ENCODE assay signal across 8 cellular contexts in genomic region chr17:36592316-36592710, GRCh38. TPM values are rescaled to one million over a fixed set of nuclear protein-coding genes. Genes with fewer than 3 reads are reported as not detected.
DNase-seq lines count a peak whose midpoint lies in the region; ATAC-seq and TF ChIP-seq lines count a peak whose summit lies in the region.

No MANE protein-coding gene starts in this region.

- H3K36me3 Mint-ChIP-seq in GM23338 (ENCODE audit: low read depth): peaks cover 23% of the 10 kb centered on the region
- peaks cover 6% of the 10 kb centered on the region for H3K36me3 Mint-ChIP-seq in natural killer cell treated with Interleukin-12 subunit alpha and Interleukin-12 subunit beta and Interleukin-15 and Interleukin-18, amount 100 ng/mL, for 72 hours

- peaks cover 18% of the 10 kb centered on the region for H3K4me1 Mint-ChIP-seq in GM23338
- peaks cover 28 to 37% of the 10 kb centered on the region in 2 donors for H3K4me1 Mint-ChIP-seq in natural killer cell treated with Interleukin-12 subunit alpha and Interleukin-12 subunit beta and Interleukin-15 and Interleukin-18, amount 100 ng/mL, for 72 hours (ENCODE audit: low read depth in 2 of 2)

- H3K27ac ChIP-seq in GM23338 (ENCODE audit: low read depth) (0 out of 2 replicates have a peak overlapping the region, but pooled peaks have one; percentile 76), SK-N-MC (no peak overlapping the region)

- H3K9me3 ChIP-seq in SK-N-MC (ENCODE audit: low read depth, low read length): no peaks in the 10 kb centered on the region

- H3K27ac Mint-ChIP-seq in GM23338: peak overlapping the region; percentile 92
- no peak overlapping the region for H3K27ac Mint-ChIP-seq in natural killer cell treated with Interleukin-12 subunit alpha and Interleukin-12 subunit beta and Interleukin-15 and Interleukin-18, amount 100 ng/mL, for 72 hours

- peaks cover 14% of the 10 kb centered on the region; the same call in 1 of the 2 replicates for H3F3A ChIP-seq in GM23338 (replicated peaks; ENCODE audit: low read depth)

- DNase-seq in AG08396 (ENCODE audit: low spot score) (peak; percentile 52), GM23338 (ENCODE audit: low spot score) (peak; percentile 78), SK-N-MC (ENCODE audit: low read depth, low spot score) (no peak), epithelial cell of proximal tubule (ENCODE audit: low read depth) (no peak), SIG-M5 treated with dmso at 0.1 percent for 504 hours (lab: John Stamatoyannopoulos, UW; ENCODE audit: unreplicated experiment) (no peak)
- DNase-seq in natural killer cell treated with Interleukin-12 subunit alpha and Interleukin-12 subunit beta and Interleukin-15 and Interleukin-18, amount 100 ng/mL, for 72 hours (ENCODE audit: low spot score): peak; percentile 56

- peak overlapping the region; percentile 89 for H2AFZ ChIP-seq in GM23338

- H3K9ac ChIP-seq in SK-N-MC (ENCODE audit: insufficient read length): peak overlapping the region; percentile 83

- ATAC-seq in GM23338: peak; percentile 70
- ATAC-seq in natural killer cell treated with Interleukin-12 subunit alpha and Interleukin-12 subunit beta and Interleukin-15 and Interleukin-18, amount 100 ng/mL, for 72 hours: peak in 1 of 2 donors; percentile 4
- ATAC-seq in HG03442 (IDR thresholded peaks at IDR 0.05; ENCODE audit: unreplicated experiment): no peak
- ATAC-seq in GM18873 (IDR thresholded peaks at IDR 0.05; ENCODE audit: low FRiP score, unreplicated experiment): no peak

- H3K27me3 ChIP-seq in GM23338 (ENCODE audit: insufficient read depth): no peaks in the 10 kb centered on the region

- H4K20me1 ChIP-seq in GM23338 (replicated peaks; ENCODE audit: insufficient read depth): peaks cover under 1% of the 10 kb centered on the region

- peaks cover 21% of the 10 kb centered on the region for H3K4me1 ChIP-seq in GM23338 (ENCODE audit: insufficient read depth)

- peak overlapping the region; percentile 95 for H3K4me3 ChIP-seq in GM23338
- H3K4me3 ChIP-seq in SK-N-MC: peak overlapping the region; percentile 91
- peak overlapping the region; percentile 68 for H3K4me3 ChIP-seq in epithelial cell of proximal tubule (ENCODE audit: low read depth, low read length)

- H3K4me2 ChIP-seq in GM23338: peak overlapping the region; percentile 92

- H3K9me2 ChIP-seq in GM23338 (ENCODE audit: insufficient read depth): no peaks in the 10 kb centered on the region

- H3K4me3 Mint-ChIP-seq in GM23338: peak overlapping the region; percentile 93
- H3K4me3 Mint-ChIP-seq in natural killer cell treated with Interleukin-12 subunit alpha and Interleukin-12 subunit beta and Interleukin-15 and Interleukin-18, amount 100 ng/mL, for 72 hours: peak overlapping the region; percentile 69

- peaks cover 11% of the 10 kb centered on the region for H3K27me3 Mint-ChIP-seq in GM23338 (ENCODE audit: insufficient read depth, low read depth, poor library complexity)
- no peaks in the 10 kb centered on the region for H3K27me3 Mint-ChIP-seq in natural killer cell treated with Interleukin-12 subunit alpha and Interleukin-12 subunit beta and Interleukin-15 and Interleukin-18, amount 100 ng/mL, for 72 hours

- H3K9me3 Mint-ChIP-seq in GM23338: no peaks in the 10 kb centered on the region
- no peaks in the 10 kb centered on the region for H3K9me3 Mint-ChIP-seq in natural killer cell treated with Interleukin-12 subunit alpha and Interleukin-12 subunit beta and Interleukin-15 and Interleukin-18, amount 100 ng/mL, for 72 hours

- H3K36me3 ChIP-seq in GM23338 (ENCODE audit: insufficient read depth): peaks cover 5% of the 10 kb centered on the region
- H3K36me3 ChIP-seq in SK-N-MC (ENCODE audit: insufficient read depth, low read length): peaks cover 25% of the 10 kb centered on the region

- TF ChIP-seq CTCF in GM23338 (conservative IDR thresholded peaks at IDR 0.05; ENCODE audit: low read depth in 2 of 2): no peak
- no peak for TF ChIP-seq CTCF in epithelial cell of proximal tubule (conservative IDR thresholded peaks at IDR 0.05; ENCODE audit: low read depth, low read length)

- H3K79me2 ChIP-seq in GM23338 (replicated peaks; ENCODE audit: insufficient read depth): peaks cover 21% of the 10 kb centered on the region

TF ChIP-seq in GM23338, 12 proteins besides CTCF, POLR2A, EP300 and RAD21 (continues in another document):
- TF ChIP-seq ZNF114 (CRISPR knock-in tag; IDR thresholded peaks at IDR 0.05): no peak
- peak; percentile 48 for TF ChIP-seq POLR2AphosphoS5 (IDR thresholded peaks at IDR 0.05; ENCODE audit: low read depth)

RNA-seq across cellular contexts. Expression of gene DHRS11, which starts 0.6 kb away (rescaled TPM):
- 36.7 and 39.6 TPM in 2 replicates for total RNA-seq in GM23338 (2014; rRNA removed; shearing (Covaris generic))
- 20.4 and 23.4 TPM in 2 replicates for polyA plus RNA-seq in GM23338 (2016; fragmentation: Nextera tagmentation; extraction: Ambion mirVana)
- total RNA-seq in epithelial cell of proximal tubule: 13.2 and 14.8 TPM in 2 replicates
- total RNA-seq in natural killer cell treated with Interleukin-12 subunit alpha and Interleukin-12 subunit beta and Interleukin-15 and Interleukin-18, amount 100 ng/mL, for 72 hours: 10 to 100 TPM in 1 of 2 donors, 1 to 10 TPM in 1; 5.2 to 16.8 TPM

RNA-seq across cellular contexts. Expression of gene MRM1, which starts 9.1 kb away (rescaled TPM):
- total RNA-seq in GM23338 (2014; rRNA removed; shearing (Covaris generic)): 20.4 and 22.9 TPM in 2 replicates
- 7.6 and 8.4 TPM in 2 replicates for polyA plus RNA-seq in GM23338 (2016; fragmentation: Nextera tagmentation; extraction: Ambion mirVana)
- total RNA-seq in epithelial cell of proximal tubule: 9.1 and 13.7 TPM in 2 replicates
- total RNA-seq in natural killer cell treated with Interleukin-12 subunit alpha and Interleukin-12 subunit beta and Interleukin-15 and Interleukin-18, amount 100 ng/mL, for 72 hours: 10 to 100 TPM; 10.5 to 22.6 TPM

RNA-seq across cellular contexts. Expression of gene GGNBP2, which starts 47.6 kb away (rescaled TPM):
- 37.9 and 41.2 TPM in 2 replicates for total RNA-seq in GM23338 (2014; rRNA removed; shearing (Covaris generic))
- 32.0 and 40.7 TPM in 2 replicates for polyA plus RNA-seq in GM23338 (2016; fragmentation: Nextera tagmentation; extraction: Ambion mirVana)
- total RNA-seq in epithelial cell of proximal tubule: 26.9 and 32.6 TPM in 2 replicates
- 100 to 1,000 TPM; 128 to 130 TPM for total RNA-seq in natural killer cell treated with Interleukin-12 subunit alpha and Interleukin-12 subunit beta and Interleukin-15 and Interleukin-18, amount 100 ng/mL, for 72 hours

RNA-seq across cellular contexts. Expression of gene PIGW, which starts 57.5 kb away (rescaled TPM):
- total RNA-seq in GM23338 (2014; rRNA removed; shearing (Covaris generic)): 15.8 and 17.2 TPM in 2 replicates
- polyA plus RNA-seq in GM23338 (2016; fragmentation: Nextera tagmentation; extraction: Ambion mirVana): 5.5 and 8.0 TPM in 2 replicates
- total RNA-seq in epithelial cell of proximal tubule: 6.9 and 12.0 TPM in 2 replicates
- 10 to 100 TPM; 13.0 to 21.5 TPM for total RNA-seq in natural killer cell treated with Interleukin-12 subunit alpha and Interleukin-12 subunit beta and Interleukin-15 and Interleukin-18, amount 100 ng/mL, for 72 hours

RNA-seq across cellular contexts. Expression of gene MYO19, which starts 57.6 kb away (rescaled TPM):
- total RNA-seq in GM23338 (2014; rRNA removed; shearing (Covaris generic)): 129 and 150 TPM in 2 replicates
- 34.9 and 37.9 TPM in 2 replicates for polyA plus RNA-seq in GM23338 (2016; fragmentation: Nextera tagmentation; extraction: Ambion mirVana)
- total RNA-seq in epithelial cell of proximal tubule: 93.3 and 107 TPM in 2 replicates
- 100 to 1,000 TPM; 103 to 333 TPM for total RNA-seq in natural killer cell treated with Interleukin-12 subunit alpha and Interleukin-12 subunit beta and Interleukin-15 and Interleukin-18, amount 100 ng/mL, for 72 hours

Comparison
In these comparisons a context has a peak if more than half of its experiments do, and no peak if none do; other contexts are left out.
1. DNase-seq: peak in AG08396 (single experiment), GM23338 (single experiment) and natural killer cell treated with Interleukin-12 subunit alpha and Interleukin-12 subunit beta and Interleukin-15 and Interleukin-18, amount 100 ng/mL, for 72 hours (single experiment); none in SK-N-MC (single experiment), epithelial cell of proximal tubule (single experiment) and SIG-M5 treated with dmso at 0.1 percent for 504 hours (single experiment).
2. Peak in every context shown above with its lines, with median percentiles within 50 percentile points of each other: H3K4me3 ChIP-seq.